ENCODE assay signal across 8 cellular contexts in the genomic region with DNA sequence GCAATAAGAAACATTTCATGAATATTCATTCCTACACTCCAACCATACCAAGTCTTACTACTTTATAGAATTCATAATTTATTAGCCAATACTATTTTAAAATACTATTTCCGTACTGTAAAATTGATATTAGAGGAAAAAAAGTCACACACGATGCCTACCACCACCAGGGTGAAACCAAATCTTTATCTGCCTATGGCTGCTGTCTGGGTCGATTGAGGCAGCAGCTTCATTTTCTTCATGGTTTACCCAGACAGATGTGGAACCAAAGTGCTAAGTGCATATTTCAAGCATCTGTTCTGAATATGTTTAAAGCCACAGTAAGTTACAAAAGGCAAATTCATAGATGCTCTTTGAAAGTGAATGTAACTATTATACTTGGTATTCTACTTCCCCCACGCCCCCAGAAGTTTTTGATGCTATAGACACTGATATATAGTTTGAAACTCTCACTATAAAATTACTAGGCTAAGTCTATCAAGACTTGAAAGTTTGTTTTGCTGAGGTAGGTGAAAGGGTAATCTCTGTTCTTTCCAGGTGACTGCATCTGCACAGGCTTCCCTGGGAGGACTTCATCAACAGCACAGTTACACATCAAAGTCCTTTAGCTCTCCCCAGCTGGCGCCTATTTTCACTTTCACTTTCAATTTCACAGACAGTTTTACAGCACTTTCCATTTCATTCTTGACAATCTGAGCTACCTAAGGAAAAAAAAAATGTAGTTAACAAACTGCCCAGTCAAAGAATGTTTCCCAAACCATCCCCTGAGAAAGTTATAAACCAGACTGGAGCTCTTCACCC.
DNase-seq lines count a peak whose midpoint lies in the region; ATAC-seq, FAIRE-seq and TF ChIP-seq lines count a peak whose summit lies in the region.

No MANE protein-coding gene starts in this region.

- TF ChIP-seq RAD21 in HepG2 (CRISPR knock-in tag; IDR thresholded peaks at IDR 0.05) = no peak

- CTCF ChIA-PET in HepG2 (lab: Yijun Ruan, JAX; ENCODE audit: low intra/inter-chr PET ratio, low total read pairs) = no interaction called here

- no TSS peak for BruUV-seq in HepG2 (replicated peaks; lab: Mats Ljungman, UMichigan)

- FAIRE-seq in astrocyte (lab: Jason Lieb, UNC) (no peak), HepG2 (lab: Jason Lieb, UNC) (no peak)

- H2AFZ ChIP-seq in OCI-LY1 (ENCODE audit: low read length) (no peak overlapping the region), astrocyte (ENCODE audit: low read depth, low read length) (peak overlapping the region; percentile 45), HepG2 (ENCODE audit: low read length) (peak overlapping the region; percentile 12)

- no peak for TF ChIP-seq POLR2A in HepG2 (IDR thresholded peaks at IDR 0.05; ENCODE audit: insufficient read depth in 1 of 2, low read depth in 2 of 2, low read length in 2 of 2)

- 95% methylated on average over 5 of the region's 5 CpGs for WGBS in HepG2 (ENCODE audit: low lambda C conversion rate)

- H4K20me1 ChIP-seq in OCI-LY1 (ENCODE audit: insufficient read depth, low read length) = no peaks in the 10 kb centered on the region
- H4K20me1 ChIP-seq in astrocyte (ENCODE audit: insufficient read depth, low read length) = no peaks in the 10 kb centered on the region
- no peaks in the 10 kb centered on the region for H4K20me1 ChIP-seq in HepG2 (ENCODE audit: insufficient read depth, low read length)

- intact Hi-C loops in HepG2 (cut with micrococcal nuclease; ENCODE audit: unreplicated experiment) = no loop called here

- H3K4me1 Mint-ChIP-seq in astrocyte (ENCODE audit: low read depth, unreplicated experiment) = peaks cover 4% of the 10 kb centered on the region
- H3K4me1 Mint-ChIP-seq in stimulated activated effector memory CD8-positive, alpha-beta T cell treated with anti-CD3 and anti-CD28 coated beads, Interleukin-12 subunit alpha, Interleukin-12 subunit beta, amount 100 ng/mL, for 72 hours = peaks cover 12% of the 10 kb centered on the region

- H3F3A ChIP-seq in OCI-LY1 (ENCODE audit: insufficient read depth, low read length) = no peaks in the 10 kb centered on the region

- H3K9me3 ChIP-seq in OCI-LY1 (ENCODE audit: low read length) (no peaks in the 10 kb centered on the region), astrocyte (ENCODE audit: insufficient read depth, low read depth, low read length) (no peaks in the 10 kb centered on the region), HepG2 (ENCODE audit: low read length) (no peaks in the 10 kb centered on the region)

- H3K27me3 Mint-ChIP-seq in astrocyte (ENCODE audit: low read depth, unreplicated experiment) = no peaks in the 10 kb centered on the region

- no peak for TF ChIP-seq CTCF in OCI-LY1 (IDR thresholded peaks at IDR 0.05; ENCODE audit: low read length)
- TF ChIP-seq CTCF in astrocyte (IDR thresholded peaks at IDR 0.05; ENCODE audit: insufficient read depth, low read depth, low read length) = no peak
- no peak for TF ChIP-seq CTCF in HepG2 (CRISPR knock-in tag; IDR thresholded peaks at IDR 0.05)

- H3K4me3 ChIP-seq in OCI-LY1 (ENCODE audit: low read depth, low read length, poor library complexity, severe bottlenecking) = no peak overlapping the region
- no peak overlapping the region for H3K4me3 ChIP-seq in astrocyte (ENCODE audit: insufficient read depth, low read depth, low read length)
- H3K4me3 ChIP-seq in HepG2 (replicated peaks in 1 of 3; ENCODE audit: insufficient read depth in 1 of 3, low read depth in 2 of 3, low read length in 3 of 3) = no peak overlapping the region

- no peak overlapping the region for H3K27ac Mint-ChIP-seq in astrocyte (ENCODE audit: unreplicated experiment)
- no peak overlapping the region for H3K27ac Mint-ChIP-seq in stimulated activated effector memory CD8-positive, alpha-beta T cell treated with anti-CD3 and anti-CD28 coated beads, Interleukin-12 subunit alpha, Interleukin-12 subunit beta, amount 100 ng/mL, for 72 hours

- ATAC-seq in HG02852 (IDR thresholded peaks at IDR 0.05; ENCODE audit: unreplicated experiment) = peak; percentile 97
- peak; percentile 43; the same call in 1 of the 3 replicates for ATAC-seq in HepG2
- peak; percentile 77 for ATAC-seq in stimulated activated effector memory CD8-positive, alpha-beta T cell treated with anti-CD3 and anti-CD28 coated beads, Interleukin-12 subunit alpha, Interleukin-12 subunit beta, amount 100 ng/mL, for 72 hours

- H3K4me3 Mint-ChIP-seq in astrocyte (ENCODE audit: unreplicated experiment) = no peak overlapping the region
- peak overlapping the region; percentile 19 for H3K4me3 Mint-ChIP-seq in stimulated activated effector memory CD8-positive, alpha-beta T cell treated with anti-CD3 and anti-CD28 coated beads, Interleukin-12 subunit alpha, Interleukin-12 subunit beta, amount 100 ng/mL, for 72 hours

- H3K36me3 ChIP-seq in OCI-LY1 (ENCODE audit: insufficient read depth, low read length) (peaks cover 79% of the 10 kb centered on the region), astrocyte (ENCODE audit: insufficient read depth, low read length) (peaks cover 3% of the 10 kb centered on the region), HepG2 (replicated peaks in 1 of 2; ENCODE audit: control insufficient read depth in 1 of 2, insufficient read depth in 2 of 2, low read length in 2 of 2) (peaks cover 0 to 32% of the 10 kb centered on the region in 2 experiments; a peak in 2 of 5 replicates)

- no peaks in the 10 kb centered on the region for H3K9me3 Mint-ChIP-seq in astrocyte (ENCODE audit: unreplicated experiment)
- H3K9me3 Mint-ChIP-seq in stimulated activated effector memory CD8-positive, alpha-beta T cell treated with anti-CD3 and anti-CD28 coated beads, Interleukin-12 subunit alpha, Interleukin-12 subunit beta, amount 100 ng/mL, for 72 hours = no peaks in the 10 kb centered on the region

- H3K27me3 ChIP-seq in OCI-LY1 (ENCODE audit: insufficient read depth, low read length) = no peaks in the 10 kb centered on the region
- H3K27me3 ChIP-seq in astrocyte (ENCODE audit: insufficient read depth, low read length) = no peaks in the 10 kb centered on the region
- no peaks in the 10 kb centered on the region for H3K27me3 ChIP-seq in HepG2 (ENCODE audit: control insufficient read depth in 1 of 2, insufficient read depth in 2 of 2, low read length in 2 of 2)

- H3K36me3 Mint-ChIP-seq in astrocyte (ENCODE audit: low read depth, unreplicated experiment) = no peaks in the 10 kb centered on the region
- H3K36me3 Mint-ChIP-seq in stimulated activated effector memory CD8-positive, alpha-beta T cell treated with anti-CD3 and anti-CD28 coated beads, Interleukin-12 subunit alpha, Interleukin-12 subunit beta, amount 100 ng/mL, for 72 hours = peaks cover 18% of the 10 kb centered on the region

- POLR2A ChIA-PET in HepG2 (lab: Yijun Ruan, JAX) = no interaction called here

- H3K9me2 ChIP-seq in OCI-LY1 (ENCODE audit: low read depth, low read length) = no peaks in the 10 kb centered on the region

- no peaks in the 10 kb centered on the region for H3K79me2 ChIP-seq in OCI-LY1 (ENCODE audit: insufficient read depth, low read length)
- no peaks in the 10 kb centered on the region for H3K79me2 ChIP-seq in astrocyte (ENCODE audit: insufficient read depth, low read length)
- H3K79me2 ChIP-seq in HepG2 (ENCODE audit: insufficient read depth, low read length) = no peaks in the 10 kb centered on the region

- H3K9ac ChIP-seq in OCI-LY1 (ENCODE audit: low read length) (no peak overlapping the region), astrocyte (ENCODE audit: low read length) (no peak overlapping the region), HepG2 (ENCODE audit: insufficient read depth, low read depth, low read length) (no peak overlapping the region)

- no peak overlapping the region for H3K4me2 ChIP-seq in OCI-LY1 (ENCODE audit: low read length)
- H3K4me2 ChIP-seq in astrocyte (ENCODE audit: low read length) = peak overlapping the region; percentile 57
- no peak overlapping the region for H3K4me2 ChIP-seq in HepG2 (ENCODE audit: low read depth, low read length)

- DNase-seq in activated CD4-positive, CD25-positive, alpha-beta regulatory T cell treated with anti-CD3 and anti-CD28 coated beads, Interleukin-2, amount 50 U/mL, for 16 hours (ENCODE audit: low read depth, low spot score) = peak; percentile 33
- DNase-seq in activated CD4-positive, CD25-positive, alpha-beta regulatory T cell treated with anti-CD3 and anti-CD28 coated beads, Interleukin-2, amount 50 U/mL, for 72 hours = no peak
- DNase-seq in astrocyte (ENCODE audit: low read depth) (peak; percentile 29), HepG2 (ENCODE audit: low spot score) (peak; percentile 35), COR-L47 (lab: John Stamatoyannopoulos, UW) (no peak)
- no peak for DNase-seq in stimulated activated effector memory CD8-positive, alpha-beta T cell treated with anti-CD3 and anti-CD28 coated beads, Interleukin-12 subunit alpha, Interleukin-12 subunit beta, amount 100 ng/mL, for 72 hours (ENCODE audit: low spot score in 2 of 2)

- TF ChIP-seq EP300 in HepG2 (IDR thresholded peaks at IDR 0.05; ENCODE audit: low read depth in 2 of 2, low read length in 2 of 2) = no peak
- no peak for TF ChIP-seq EP300 in HepG2 (CRISPR knock-in tag; IDR thresholded peaks at IDR 0.05; ENCODE audit: borderline replicate concordance)

- peaks cover 17% of the 10 kb centered on the region for H3K4me1 ChIP-seq in OCI-LY1 (ENCODE audit: insufficient read depth, low read length, severe bottlenecking)
- no peaks in the 10 kb centered on the region for H3K4me1 ChIP-seq in astrocyte (ENCODE audit: insufficient read depth, low read length)
- no peaks in the 10 kb centered on the region for H3K4me1 ChIP-seq in HepG2 (ENCODE audit: insufficient read depth, low read length)

- peak overlapping the region; percentile 54 for H3K27ac ChIP-seq in OCI-LY1 (ENCODE audit: low read depth, low read length, poor library complexity, severe bottlenecking)
- H3K27ac ChIP-seq in astrocyte (ENCODE audit: low read depth, low read length) = no peak overlapping the region
- no peak overlapping the region for H3K27ac ChIP-seq in HepG2 (ENCODE audit: extremely low read length, insufficient read depth, low read length)

- in situ Hi-C loops in HepG2 (cut with HindIII; ENCODE audit: extremely low pct_ligation_motif_present, low pct_unique_long_range_greater_than_20kb) = no loop called here

TF ChIP-seq in HepG2, 621 proteins besides CTCF, POLR2A, EP300 and RAD21 (continues in another document):
- TF ChIP-seq ZNF530 (CRISPR knock-in tag; IDR thresholded peaks at IDR 0.05; ENCODE audit: low read depth) = no peak
- TF ChIP-seq ZNF224 (CRISPR knock-in tag; IDR thresholded peaks at IDR 0.05) = no peak
- TF ChIP-seq ZNF552 (CRISPR knock-in tag; IDR thresholded peaks at IDR 0.05; ENCODE audit: borderline replicate concordance) = no peak
- TF ChIP-seq SIX4 (CRISPR knock-in tag; IDR thresholded peaks at IDR 0.05) = no peak

Comparison
In these comparisons a context has a peak if more than half of its experiments do, and no peak if none do; other contexts are left out.
1. DNase-seq: peak in activated CD4-positive, CD25-positive, alpha-beta regulatory T cell treated with anti-CD3 and anti-CD28 coated beads, Interleukin-2, amount 50 U/mL, for 16 hours (single experiment), astrocyte (single experiment) and HepG2 (single experiment); none in activated CD4-positive, CD25-positive, alpha-beta regulatory T cell treated with anti-CD3 and anti-CD28 coated beads, Interleukin-2, amount 50 U/mL, for 72 hours (single experiment), stimulated activated effector memory CD8-positive, alpha-beta T cell treated with anti-CD3 and anti-CD28 coated beads, Interleukin-12 subunit alpha, Interleukin-12 subunit beta, amount 100 ng/mL, for 72 hours (0 of 2) and COR-L47 (single experiment).
2. ATAC-seq: peak in every context shown above with its lines; median percentile 97 in HG02852; 77 in stimulated activated effector memory CD8-positive, alpha-beta T cell treated with anti-CD3 and anti-CD28 coated beads, Interleukin-12 subunit alpha, Interleukin-12 subunit beta, amount 100 ng/mL, for 72 hours; 43 in HepG2.